ENCODE assay signal across 12 cellular contexts in genomic region chr6:163668061-163668426, GRCh38.
DNase-seq lines count a peak whose midpoint lies in the region; ATAC-seq and TF ChIP-seq lines count a peak whose summit lies in the region.
"Had no signal": no experiment of that assay in that cellular context is flagged by ENCODE, and none has a peak within 500 bp of the region (broad histone marks: within the 10 kb centered on the region; RNA-seq: fewer than 3 reads in every experiment).

No MANE protein-coding gene starts in this region.

- TF ChIP-seq CTCF in neutrophil (IDR thresholded peaks at IDR 0.05) = no peak
- no peak for TF ChIP-seq CTCF in osteocyte (IDR thresholded peaks at IDR 0.05)
- TF ChIP-seq CTCF in GM10266 (IDR thresholded peaks at IDR 0.05; ENCODE audit: control insufficient read depth, insufficient read depth, low read depth, missing control alignments) = no peak
- no peak for TF ChIP-seq CTCF in coronary artery (IDR thresholded peaks at IDR 0.05)

- H3K9me2 ChIP-seq in Karpas-422 (replicated peaks; ENCODE audit: insufficient read depth, low read length) = no peaks in the 10 kb centered on the region

- peak overlapping the region; percentile 45 for H3K4me2 ChIP-seq in Karpas-422 (ENCODE audit: low read depth, low read length, poor library complexity, severe bottlenecking)

- H3K27me3 ChIP-seq in Karpas-422 (ENCODE audit: low read length) (no peaks in the 10 kb centered on the region), neutrophil (peaks cover 57% of the 10 kb centered on the region)
- H3K27me3 ChIP-seq: transverse colon had no signal

- peaks cover 7% of the 10 kb centered on the region; the same call in 1 of the 2 replicates for H3K9me3 ChIP-seq in Karpas-422 (ENCODE audit: low read length)
- no peaks in the 10 kb centered on the region for H3K9me3 ChIP-seq in neutrophil
- H3K9me3 ChIP-seq: transverse colon had no signal

- no peaks in the 10 kb centered on the region for H3K27me3 Mint-ChIP-seq in osteocyte (ENCODE audit: unreplicated experiment)
- H3K27me3 Mint-ChIP-seq: activated naive CD8-positive, alpha-beta T cell had no signal

- peaks cover 17% of the 10 kb centered on the region for H3K4me1 ChIP-seq in Karpas-422 (ENCODE audit: low read length)
- peaks cover 22 to 23% of the 10 kb centered on the region in 2 experiments for H3K4me1 ChIP-seq in neutrophil (ENCODE audit: control insufficient read depth in 1 of 2, insufficient read depth in 1 of 2, low read depth in 1 of 2, low read length in 1 of 2)

- H3K36me3 ChIP-seq in Karpas-422 (ENCODE audit: insufficient read depth, low read length) (no peaks in the 10 kb centered on the region), neutrophil (no peaks in the 10 kb centered on the region)
- H3K36me3 ChIP-seq: transverse colon had no signal

- H3K4me3 Mint-ChIP-seq in osteocyte (ENCODE audit: unreplicated experiment) = no peak overlapping the region
- H3K4me3 Mint-ChIP-seq: activated naive CD8-positive, alpha-beta T cell had no signal

- no peaks in the 10 kb centered on the region for H3K9me3 Mint-ChIP-seq in osteocyte (ENCODE audit: unreplicated experiment)

- peak overlapping the region; percentile 20; the same call in 1 of the 2 replicates for H3K4me3 ChIP-seq in Karpas-422 (ENCODE audit: low read length)
- peak overlapping the region; percentile 24 to 37 for H3K4me3 ChIP-seq in neutrophil (ENCODE audit: low read depth in 1 of 2, low read length in 1 of 2)
- no peak overlapping the region for H3K4me3 ChIP-seq in coronary artery
- H3K4me3 ChIP-seq: transverse colon had no signal

- no peak overlapping the region for H3K27ac Mint-ChIP-seq in osteocyte (ENCODE audit: unreplicated experiment)
- H3K27ac Mint-ChIP-seq: activated naive CD8-positive, alpha-beta T cell had no signal

- DNase-seq in Karpas-422 (no peak), NCI-H2171 (lab: John Stamatoyannopoulos, UW) (no peak), osteocyte (ENCODE audit: extremely low spot score, unreplicated experiment) (no peak), GM10266 (ENCODE audit: extremely low spot score) (no peak), coronary artery (ENCODE audit: low spot score) (no peak)
- DNase-seq: DMS 273 treated with DMSO at 0.1 percent for 48 hours had no signal

- no peak overlapping the region for H3K9ac ChIP-seq in Karpas-422 (ENCODE audit: low read length)

- no peaks in the 10 kb centered on the region for H4K20me1 ChIP-seq in Karpas-422 (ENCODE audit: insufficient read depth, low read depth, low read length)

- H3K36me3 Mint-ChIP-seq in osteocyte (ENCODE audit: unreplicated experiment) = no peaks in the 10 kb centered on the region
- H3K36me3 Mint-ChIP-seq: activated naive CD8-positive, alpha-beta T cell had no signal

- no peaks in the 10 kb centered on the region for H3K79me2 ChIP-seq in Karpas-422 (ENCODE audit: low read length)

- H3K27ac ChIP-seq in Karpas-422 (ENCODE audit: low read length) = peak overlapping the region; percentile 57
- H3K27ac ChIP-seq in neutrophil = peak overlapping the region; percentile 84
- H3K27ac ChIP-seq in coronary artery = no peak overlapping the region
- H3K27ac ChIP-seq: transverse colon had no signal

- H2AFZ ChIP-seq in Karpas-422 (ENCODE audit: low read length) = no peak overlapping the region

- H3K4me1 Mint-ChIP-seq in osteocyte (ENCODE audit: unreplicated experiment) = no peaks in the 10 kb centered on the region

- ATAC-seq in GM19351 (IDR thresholded peaks at IDR 0.05; ENCODE audit: unreplicated experiment) (peak; percentile 44), HG02610 (IDR thresholded peaks at IDR 0.05; ENCODE audit: unreplicated experiment) (peak; percentile 47)
- ATAC-seq: SK-N-SH treated with all-trans-retinoic acid at 6 μM for 48 hours had no signal

Comparison
In these comparisons a context has a peak if more than half of its experiments do, and no peak if none do; other contexts are left out.
1. H3K27ac ChIP-seq: peak in Karpas-422 (single experiment) and neutrophil (single experiment); none in coronary artery (0 of 2).